8 cellular contexts compared by ENCODE assay signal in genomic region chr10:104339469-104340098, GRCh38. TPM values are rescaled to one million over a fixed set of nuclear protein-coding genes. Genes with fewer than 3 reads are reported as not detected.
A peak's percentile ranks its signal among the peaks of the same experiment; 100 is the strongest.
DNase-seq lines count a peak whose midpoint lies in the region; ATAC-seq and TF ChIP-seq lines count a peak whose summit lies in the region.

No MANE protein-coding gene starts in this region.

- H3K4me3 Mint-ChIP-seq in activated T-cell treated with anti-CD3 and anti-CD28 coated beads, Interleukin-2, amount 50 U/mL, for 4 hours = peak overlapping the region; percentile 95

- peaks cover 40% of the 10 kb centered on the region for H3K4me1 Mint-ChIP-seq in activated T-cell treated with anti-CD3 and anti-CD28 coated beads, Interleukin-2, amount 50 U/mL, for 4 hours (ENCODE audit: low read depth)

- H3K36me3 ChIP-seq in iPS-15b (ENCODE audit: control insufficient read depth, insufficient read depth, low read length) (no peaks in the 10 kb centered on the region), skeletal muscle tissue (ENCODE audit: control insufficient read depth in 3 of 3, insufficient read depth in 3 of 3, low read length in 3 of 3) (peaks cover 0 to under 1% (median 0%) of the 10 kb centered on the region in 3 donors)

- TF ChIP-seq CTCF in GM13976 (IDR thresholded peaks at IDR 0.05; ENCODE audit: borderline replicate concordance, control extremely low read depth, extremely low read depth, insufficient read depth, missing control alignments) = no peak

- H3K27ac ChIP-seq in skeletal muscle tissue (ENCODE audit: low read depth, low read length) = peak overlapping the region; percentile 96

- no peak for DNase-seq in activated T-cell treated with anti-CD3 and anti-CD28 coated beads, Interleukin-2, amount 50 U/mL, for 4 hours
- DNase-seq in activated T-cell treated with anti-CD3 and anti-CD28 coated beads, Interleukin-2, amount 50 U/mL, for 1 hour = no peak
- DNase-seq in amniotic epithelial cell (ENCODE audit: low read depth) (peak; percentile 79), GM13976 (ENCODE audit: low spot score) (no peak), GDM1 (lab: John Stamatoyannopoulos, UW) (no peak), DMS79 (lab: John Stamatoyannopoulos, UW) (no peak)

- H3K27me3 ChIP-seq in iPS-15b (ENCODE audit: control insufficient read depth, insufficient read depth, low read length) (peaks cover 13% of the 10 kb centered on the region), skeletal muscle tissue (ENCODE audit: control insufficient read depth in 3 of 3, insufficient read depth in 3 of 3, low read length in 3 of 3) (no peaks in the 10 kb centered on the region)

- in situ Hi-C loops in GM13976 (cut with MboI; ENCODE audit: low sequenced_read_pairs, unreplicated experiment) = no loop called here

- H3K4me3 ChIP-seq in iPS-15b (ENCODE audit: low read depth, low read length) (peak overlapping the region; percentile 82), skeletal muscle tissue (ENCODE audit: low read length in 3 of 3) (peak overlapping the region; percentile 85 to 91 (median 89))

- H3K4me1 ChIP-seq in iPS-15b (ENCODE audit: control insufficient read depth, insufficient read depth, low read length) (peaks cover 7% of the 10 kb centered on the region), skeletal muscle tissue (ENCODE audit: control insufficient read depth in 3 of 3, insufficient read depth in 3 of 3, low read length in 3 of 3) (peaks cover 31 to 39% (median 31%) of the 10 kb centered on the region in 3 donors)

- H3K9me3 ChIP-seq in iPS-15b (ENCODE audit: control insufficient read depth, insufficient read depth, low read length) = no peaks in the 10 kb centered on the region
- H3K9me3 ChIP-seq in skeletal muscle tissue (ENCODE audit: control insufficient read depth in 3 of 3, low read length in 3 of 3) = no peaks in the 10 kb centered on the region

- peak overlapping the region; percentile 32 for H3K9ac ChIP-seq in iPS-15b (ENCODE audit: low read depth, low read length)
- H3K9ac ChIP-seq in skeletal muscle tissue (ENCODE audit: low read depth in 1 of 3, low read length in 3 of 3) = peak overlapping the region; percentile 89 to 96 (median 96)

- no peak for ATAC-seq in activated T-cell treated with anti-CD3 and anti-CD28 coated beads, Interleukin-2, amount 50 U/mL, for 4 hours

- no peaks in the 10 kb centered on the region for H3K9me3 Mint-ChIP-seq in activated T-cell treated with anti-CD3 and anti-CD28 coated beads, Interleukin-2, amount 50 U/mL, for 4 hours

- H3K27me3 Mint-ChIP-seq in activated T-cell treated with anti-CD3 and anti-CD28 coated beads, Interleukin-2, amount 50 U/mL, for 4 hours (ENCODE audit: low read depth) = no peaks in the 10 kb centered on the region

- H3K36me3 Mint-ChIP-seq in activated T-cell treated with anti-CD3 and anti-CD28 coated beads, Interleukin-2, amount 50 U/mL, for 4 hours (ENCODE audit: insufficient read depth) = peaks cover 5% of the 10 kb centered on the region

RNA-seq across cellular contexts. Expression of gene ITPRIP, which starts 1.3 kb away (rescaled TPM):
- total RNA-seq in activated T-cell treated with anti-CD3 and anti-CD28 coated beads, Interleukin-2, amount 50 U/mL, for 4 hours = 10 to 100 TPM; 18.1 to 21.9 (median 19.5) TPM
- 4.2 TPM for total RNA-seq in skeletal muscle tissue

RNA-seq across cellular contexts. Expression of gene CFAP58, which starts 14.0 kb away (rescaled TPM):
- not detected for total RNA-seq in activated T-cell treated with anti-CD3 and anti-CD28 coated beads, Interleukin-2, amount 50 U/mL, for 4 hours
- under 0.01 TPM for total RNA-seq in skeletal muscle tissue
